In the genomic region with DNA sequence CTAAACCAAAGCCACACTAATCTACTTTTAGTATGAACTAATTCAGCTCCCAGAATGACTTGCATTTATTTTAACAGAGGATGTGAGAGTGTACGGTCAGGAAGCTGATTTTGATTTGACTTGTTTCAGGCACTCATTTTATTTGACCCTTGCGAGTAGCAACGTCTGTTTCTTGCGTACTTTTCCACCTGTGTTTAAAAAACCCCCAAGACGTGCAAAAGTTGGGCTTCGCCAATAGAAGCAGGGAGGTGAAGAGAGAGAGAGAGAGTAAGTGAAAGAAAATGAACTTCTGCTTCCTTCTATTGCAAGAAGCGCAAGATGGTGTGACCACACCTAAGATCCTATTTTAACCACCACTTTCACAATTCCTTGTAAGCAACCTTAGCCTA, we compare ENCODE assay signal across 9 cellular contexts. TPM values are rescaled to one million over a fixed set of nuclear protein-coding genes. Genes with fewer than 3 reads are reported as not detected.
A peak's percentile ranks its signal among the peaks of the same experiment; 100 is the strongest.
DNase-seq lines count a peak whose midpoint lies in the region; ATAC-seq and TF ChIP-seq lines count a peak whose summit lies in the region.
"Had no signal": no experiment of that assay in that cellular context is flagged by ENCODE, and none has a peak within 500 bp of the region (broad histone marks: within the 10 kb centered on the region; RNA-seq: fewer than 3 reads in every experiment).

No MANE protein-coding gene starts in this region.

- CTCF ChIA-PET in activated CD4-positive, alpha-beta T cell treated with anti-CD3 and anti-CD28 coated beads for 36 hours (lab: Charles Lee) = no interaction called here

- peaks cover 16% of the 10 kb centered on the region for H3K27me3 Mint-ChIP-seq in activated CD4-positive, alpha-beta T cell treated with anti-CD3 and anti-CD28 coated beads for 36 hours

- TF ChIP-seq CTCF in spleen (IDR thresholded peaks at IDR 0.05 in 8 of 11, conservative IDR thresholded peaks at IDR 0.05 in 3 of 11) = no peak

- 18 to 45% (median 33%) methylated on average over 7 of the region's 7 CpGs for WGBS in spleen, 5 donors
- 82 to 84% methylated on average over 7 of the region's 7 CpGs for WGBS in aorta, 2 donors

- H3K4me1 Mint-ChIP-seq in activated CD4-positive, alpha-beta T cell treated with anti-CD3 and anti-CD28 coated beads for 36 hours = peaks cover 14% of the 10 kb centered on the region

- H3K27me3 ChIP-seq in spleen (replicated peaks in 1 of 7) (peaks cover 0 to 7% (median 0%) of the 10 kb centered on the region in 7 donors), aorta (ENCODE audit: control insufficient read depth in 1 of 2, insufficient read depth in 2 of 2, low read length in 1 of 2) (no peaks in the 10 kb centered on the region)

- H3K36me3 ChIP-seq in spleen = no peaks in the 10 kb centered on the region
- H3K36me3 ChIP-seq in aorta (ENCODE audit: control insufficient read depth in 1 of 2, insufficient read depth in 2 of 2, low read length in 1 of 2) = no peaks in the 10 kb centered on the region

- H3K4me3 ChIP-seq in spleen = peak overlapping the region in 1 of 8 donors; percentile 44
- no peak overlapping the region for H3K4me3 ChIP-seq in aorta (ENCODE audit: low read length in 2 of 2)

- DNase-seq in activated CD4-positive, alpha-beta T cell treated with anti-CD3 and anti-CD28 coated beads for 36 hours = no peak
- no peak for DNase-seq in activated CD4-positive, alpha-beta T cell treated with anti-CD3 and anti-CD28 coated beads for 4 hours
- peak; percentile 90 to 98 for DNase-seq in NOMO-1 (lab: John Stamatoyannopoulos, UW; ENCODE audit: unreplicated experiment in 2 of 2)
- no peak for DNase-seq in spleen
- DNase-seq in aorta = no peak
- DNase-seq in hippocampal formation (lab: John Stamatoyannopoulos, UW) = no peak
- no peak for DNase-seq in left colon
- DNase-seq: activated CD4-positive, CD25-positive, alpha-beta regulatory T cell treated with anti-CD3 and anti-CD28 coated beads, Interleukin-2, amount 50 U/mL, for 72 hours had no signal

- no peak for TF ChIP-seq POLR2A in spleen (IDR thresholded peaks at IDR 0.05)

- H3K4me1 ChIP-seq in spleen (peaks cover 3 to 41% (median 25%) of the 10 kb centered on the region in 6 donors), aorta (ENCODE audit: control insufficient read depth in 1 of 2, insufficient read depth in 2 of 2, low read length in 2 of 2) (no peaks in the 10 kb centered on the region)

- POLR2A ChIA-PET in activated CD4-positive, alpha-beta T cell treated with anti-CD3 and anti-CD28 coated beads for 36 hours (lab: Charles Lee) = no interaction called here

- H3K4me3 Mint-ChIP-seq in activated CD4-positive, alpha-beta T cell treated with anti-CD3 and anti-CD28 coated beads for 36 hours = no peak overlapping the region

- H3K27ac Mint-ChIP-seq in activated CD4-positive, alpha-beta T cell treated with anti-CD3 and anti-CD28 coated beads for 36 hours = no peak overlapping the region

- peak overlapping the region; percentile 16 to 93 (median 84) for H3K27ac ChIP-seq in spleen
- no peak overlapping the region for H3K27ac ChIP-seq in aorta (ENCODE audit: low read depth in 1 of 2, low read length in 2 of 2)

- peak; percentile 14 for ATAC-seq in activated CD4-positive, alpha-beta T cell treated with anti-CD3 and anti-CD28 coated beads for 36 hours
- peak; percentile 52 for ATAC-seq in HG02884 (IDR thresholded peaks at IDR 0.05; ENCODE audit: unreplicated experiment)
- ATAC-seq in aorta (ENCODE audit: low FRiP score) = no peak
- ATAC-seq in left colon = no peak

- peaks cover 7% of the 10 kb centered on the region for H3K9me3 Mint-ChIP-seq in activated CD4-positive, alpha-beta T cell treated with anti-CD3 and anti-CD28 coated beads for 36 hours (ENCODE audit: low read depth)

- H3K36me3 Mint-ChIP-seq in activated CD4-positive, alpha-beta T cell treated with anti-CD3 and anti-CD28 coated beads for 36 hours (ENCODE audit: low read depth) = peaks cover 1% of the 10 kb centered on the region

- intact Hi-C loops in activated CD4-positive, alpha-beta T cell treated with anti-CD3 and anti-CD28 coated beads for 36 hours (cut with DNase I, micrococcal nuclease) = no loop called here
- intact Hi-C loops in spleen (cut with DNase I; ENCODE audit: low total_unique reads) (loop anchor here (10.0 kb wide), 1 partner anchor 46 kb away; no protein-coding TSS in a partner anchor), aorta (cut with DNase I) (no loop called here), left colon (cut with DNase I, micrococcal nuclease) (no loop called here)

- H3K9me3 ChIP-seq in spleen = no peaks in the 10 kb centered on the region
- peaks cover 5% of the 10 kb centered on the region for H3K9me3 ChIP-seq in aorta (ENCODE audit: control insufficient read depth, low read length)

RNA-seq across cellular contexts. Expression of a gene that starts 6.7 kb away (rescaled TPM):
- 10 to 100 TPM; 24.2 to 25.9 TPM for total RNA-seq in activated CD4-positive, alpha-beta T cell treated with anti-CD3 and anti-CD28 coated beads for 36 hours
- total RNA-seq in spleen (10 to 100 TPM; 37.8 to 92.4 (median 49.0) TPM), aorta (10 to 100 TPM; 36.2 to 38.6 TPM), left colon (10 to 100 TPM; 14.4 to 16.0 TPM)
- polyA plus RNA-seq in spleen (10 to 100 TPM; 19.0 to 22.7 (median 21.6) TPM), aorta (10 to 100 TPM; 16.0 to 21.1 TPM)

RNA-seq across cellular contexts. Expression of a gene that starts 22.8 kb away (rescaled TPM):
- under 1 TPM; 0.30 to 0.53 TPM for total RNA-seq in activated CD4-positive, alpha-beta T cell treated with anti-CD3 and anti-CD28 coated beads for 36 hours
- total RNA-seq in spleen (10 to 100 TPM in 6 of 7 donors, 1 to 10 TPM in 1; 7.8 to 41.4 (median 21.3) TPM), aorta (1 to 10 TPM in 1 of 2 donors, under 1 TPM in 1; 0.78 to 1.4 TPM), left colon (not detected)
- polyA plus RNA-seq in spleen (1 to 10 TPM in 2 of 3 donors, under 1 TPM in 1; 0.41 to 3.2 (median 1.6) TPM), aorta (under 1 TPM in 1 of 2 donors, not detected in 1; 0.54 TPM)

Comparison
In these comparisons a context has a peak if more than half of its experiments do, and no peak if none do; other contexts are left out.
1. ATAC-seq: peak in activated CD4-positive, alpha-beta T cell treated with anti-CD3 and anti-CD28 coated beads for 36 hours (single experiment) and HG02884 (single experiment); none in aorta (single experiment) and left colon (single experiment).
2. DNase-seq: peak in NOMO-1 (2 of 2); none in activated CD4-positive, alpha-beta T cell treated with anti-CD3 and anti-CD28 coated beads for 36 hours (single experiment), activated CD4-positive, alpha-beta T cell treated with anti-CD3 and anti-CD28 coated beads for 4 hours (0 of 2), spleen (single experiment), aorta (0 of 2), hippocampal formation (0 of 2) and left colon (0 of 2).
3. H3K27ac ChIP-seq: peak in spleen (8 of 8); none in aorta (0 of 2).